Comparison of ENCODE assay signal across 14 cellular contexts in genomic region chr15:56786966-56787365, GRCh38. TPM values are rescaled to one million over a fixed set of nuclear protein-coding genes. Genes with fewer than 3 reads are reported as not detected.
DNase-seq lines count a peak whose midpoint lies in the region; ATAC-seq and TF ChIP-seq lines count a peak whose summit lies in the region.
"Had no signal": no experiment of that assay in that cellular context is flagged by ENCODE, and none has a peak within 500 bp of the region (broad histone marks: within the 10 kb centered on the region; RNA-seq: fewer than 3 reads in every experiment).

No MANE protein-coding gene starts in this region.

- H3K9me3 Mint-ChIP-seq in activated CD4-positive, alpha-beta memory T cell treated with anti-CD3 and anti-CD28 coated beads for 36 hours, result peaks cover 28% of the 10 kb centered on the region
- no peaks in the 10 kb centered on the region for H3K9me3 Mint-ChIP-seq in Calu3 (ENCODE audit: low read depth, unreplicated experiment)

- DNase-seq in GM10248 (ENCODE audit: extremely low spot score) (peak; percentile 61), NCI-H2171 treated with DMSO at 0.1 percent for 48 hours (lab: John Stamatoyannopoulos, UW) (no peak), Calu3 (no peak), activated gamma-delta T cell treated with Interleukin-2 at 50 U/mL for 16 hours (no peak)
- no peak for DNase-seq in activated CD4-positive, alpha-beta memory T cell treated with anti-CD3 and anti-CD28 coated beads for 36 hours
- DNase-seq: COR-L47; effector CD8-positive, alpha-beta T cell; NCI-H1417 treated with DMSO at 0.1 percent for 48 hours; stomach; WERI-Rb-1 had no signal

- H3K4me3 Mint-ChIP-seq in activated CD4-positive, alpha-beta memory T cell treated with anti-CD3 and anti-CD28 coated beads for 36 hours, result peak overlapping the region; percentile 30
- H3K4me3 Mint-ChIP-seq in Calu3 (ENCODE audit: low read depth, unreplicated experiment), result no peak overlapping the region

- no TSS peak for BruUV-seq in Calu3 (replicated peaks; lab: Mats Ljungman, UMichigan)

- TF ChIP-seq CTCF in GM10248 (IDR thresholded peaks at IDR 0.05; ENCODE audit: control extremely low read depth, extremely low read depth, low read depth, missing control alignments) (no peak), Calu3 (IDR thresholded peaks at IDR 0.05; ENCODE audit: unreplicated experiment) (no peak)

- ATAC-seq in GM19025 (IDR thresholded peaks at IDR 0.05; ENCODE audit: low read depth, unreplicated experiment) (peak; percentile 75), HG02840 (IDR thresholded peaks at IDR 0.05; ENCODE audit: low FRiP score, unreplicated experiment) (peak; percentile 74), GM21367 (IDR thresholded peaks at IDR 0.05; ENCODE audit: unreplicated experiment) (no peak)
- ATAC-seq: Panc1 had no signal

- H3K36me3 Mint-ChIP-seq in activated CD4-positive, alpha-beta memory T cell treated with anti-CD3 and anti-CD28 coated beads for 36 hours, result peaks cover 3% of the 10 kb centered on the region
- H3K36me3 Mint-ChIP-seq in Calu3 (ENCODE audit: insufficient read depth, unreplicated experiment), result no peaks in the 10 kb centered on the region

- POLR2A ChIA-PET in GM10248 (lab: Yijun Ruan, JAX), result no interaction called here
- POLR2A ChIA-PET in activated CD4-positive, alpha-beta memory T cell treated with anti-CD3 and anti-CD28 coated beads for 36 hours (lab: Charles Lee), result interaction anchor here (1.0 to 1.3 kb wide), 3 partner anchors 11 to 54 kb away, joined by 3 to 4 read pairs (median 3); partner anchors contain the start of gene ZNF280D

- intact Hi-C loops in activated CD4-positive, alpha-beta memory T cell treated with anti-CD3 and anti-CD28 coated beads for 36 hours (cut with micrococcal nuclease), result loop anchor here (1.0 to 5.0 kb wide), 4 partner anchors 11 to 55 kb away; partner anchors contain the start of gene ZNF280D
- intact Hi-C loops in Calu3 (cut with micrococcal nuclease; ENCODE audit: unreplicated experiment), result no loop called here

- CTCF ChIA-PET in GM10248 (lab: Yijun Ruan, JAX) (interaction anchor here (0.9 kb wide), 1 partner anchor 35 kb away, joined by 3 read pairs; no protein-coding TSS in a partner anchor), Calu3 (lab: Charles Lee) (no interaction called here)
- CTCF ChIA-PET in activated CD4-positive, alpha-beta memory T cell treated with anti-CD3 and anti-CD28 coated beads for 36 hours (lab: Charles Lee), result interaction anchor here (0.8 to 1.3 kb wide), 5 partner anchors 12 to 295 kb away, joined by 3 to 5 read pairs (median 5); partner anchors contain the start of gene ZNF280D

- peak overlapping the region; percentile 76 for H3K27ac Mint-ChIP-seq in activated CD4-positive, alpha-beta memory T cell treated with anti-CD3 and anti-CD28 coated beads for 36 hours
- H3K27ac Mint-ChIP-seq in Calu3 (ENCODE audit: unreplicated experiment), result no peak overlapping the region

- peaks cover 2% of the 10 kb centered on the region for H3K27me3 Mint-ChIP-seq in activated CD4-positive, alpha-beta memory T cell treated with anti-CD3 and anti-CD28 coated beads for 36 hours
- no peaks in the 10 kb centered on the region for H3K27me3 Mint-ChIP-seq in Calu3 (ENCODE audit: unreplicated experiment)

- H3K4me1 Mint-ChIP-seq in activated CD4-positive, alpha-beta memory T cell treated with anti-CD3 and anti-CD28 coated beads for 36 hours (ENCODE audit: low read depth), result peaks cover 14% of the 10 kb centered on the region
- H3K4me1 Mint-ChIP-seq in Calu3 (ENCODE audit: low read depth, unreplicated experiment), result no peaks in the 10 kb centered on the region

RNA-seq across cellular contexts. Expression of gene ZNF280D, which starts 53.7 kb away (rescaled TPM):
- total RNA-seq in activated CD4-positive, alpha-beta memory T cell treated with anti-CD3 and anti-CD28 coated beads for 36 hours, result 10 to 100 TPM; 18.0 to 19.3 TPM
- 36.0 and 40.3 TPM in 2 replicates for total RNA-seq in Calu3 (2022)
